12 cellular contexts compared by ENCODE assay signal in the genomic region with DNA sequence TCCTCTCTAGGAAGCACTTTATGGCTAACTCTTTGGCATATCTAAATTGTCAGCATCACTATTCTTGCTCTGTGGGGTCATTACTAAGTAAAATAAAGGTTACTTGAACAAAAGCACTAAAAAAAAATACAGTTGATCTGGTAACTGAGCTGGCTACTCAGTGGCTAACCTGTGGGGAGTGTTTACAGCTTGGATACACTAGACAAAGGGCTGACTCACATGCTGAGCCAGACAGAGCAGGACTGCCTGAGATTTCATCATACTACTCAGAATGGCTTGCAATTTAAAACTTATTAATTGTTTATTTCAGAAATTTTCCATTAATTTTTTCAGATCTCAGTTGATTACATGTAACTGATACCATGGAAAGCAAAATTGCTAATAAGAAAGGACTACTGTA.
DNase-seq lines count a peak whose midpoint lies in the region; ATAC-seq, FAIRE-seq and TF ChIP-seq lines count a peak whose summit lies in the region.
"Had no signal": no experiment of that assay in that cellular context is flagged by ENCODE, and none has a peak within 500 bp of the region (broad histone marks: within the 10 kb centered on the region; RNA-seq: fewer than 3 reads in every experiment).

No MANE protein-coding gene starts in this region.

- DNase-seq in EL (peak; percentile 0), NCI-H146 treated with DMSO at 0.1 percent for 48 hours (lab: John Stamatoyannopoulos, UW; ENCODE audit: unreplicated experiment) (peak; percentile 39), cardiac fibroblast (ENCODE audit: low read depth in 2 of 2) (peak; percentile 76 to 92), mesendoderm (peak; percentile 84), NOMO-1 treated with dmso at 0.1 percent for 144 hours (lab: John Stamatoyannopoulos, UW; ENCODE audit: unreplicated experiment) (no peak), frontal cortex (ENCODE audit: low spot score in 2 of 2) (no peak)
- DNase-seq in stimulated activated CD4-positive, alpha-beta T cell treated with anti-CD3 and anti-CD28 coated beads, Interleukin-4, amount 100 ng/mL, for 24 hours, result no peak
- DNase-seq: activated gamma-delta T cell, NCI-H1930 had no signal

- no peak overlapping the region for H3K4ac ChIP-seq in mesendoderm (ENCODE audit: low read depth, low read length)

- no peak overlapping the region for H2AK5ac ChIP-seq in mesendoderm (ENCODE audit: low read length)

- no peaks in the 10 kb centered on the region for H3K36me3 ChIP-seq in mesendoderm (ENCODE audit: control insufficient read depth, insufficient read depth, low read length)
- H3K36me3 ChIP-seq: esophagus muscularis mucosa had no signal

- H3K18ac ChIP-seq in mesendoderm (ENCODE audit: low read length), result no peak overlapping the region

- no peaks in the 10 kb centered on the region for H3K79me1 ChIP-seq in mesendoderm (ENCODE audit: low read length)

- no peak overlapping the region for H4K8ac ChIP-seq in mesendoderm (ENCODE audit: low read depth, low read length)

- H3K23ac ChIP-seq in mesendoderm (ENCODE audit: low read length), result no peak overlapping the region

- no peak overlapping the region for H3K9ac ChIP-seq in mesendoderm (ENCODE audit: low read length)

- FAIRE-seq in frontal cortex (lab: Jason Lieb, UNC), result no peak
- FAIRE-seq: G401.6 had no signal

- no peaks in the 10 kb centered on the region for H3K27me3 ChIP-seq in mesendoderm (ENCODE audit: insufficient read depth, low read length, poor library complexity)
- H3K27me3 ChIP-seq: esophagus muscularis mucosa had no signal

- H3K4me3 ChIP-seq in cardiac fibroblast (replicated peaks in 1 of 2; ENCODE audit: low read depth in 2 of 2, low read length in 2 of 2) (no peak overlapping the region), mesendoderm (ENCODE audit: low read length) (no peak overlapping the region)
- H3K4me3 ChIP-seq: esophagus muscularis mucosa had no signal

- H4K5ac ChIP-seq in mesendoderm (ENCODE audit: low read length), result no peak overlapping the region

- no peak for ATAC-seq in GM21825 (IDR thresholded peaks at IDR 0.05; ENCODE audit: unreplicated experiment)

- H3K56ac ChIP-seq in mesendoderm (ENCODE audit: low read length), result no peak overlapping the region

- H2BK5ac ChIP-seq in mesendoderm (ENCODE audit: low read length), result no peak overlapping the region

- H2BK15ac ChIP-seq in mesendoderm (replicated peaks; ENCODE audit: low read depth), result no peak overlapping the region

- no peaks in the 10 kb centered on the region for H3K79me2 ChIP-seq in mesendoderm (ENCODE audit: control insufficient read depth, insufficient read depth, low read length)

- no peak for TF ChIP-seq CTCF in cardiac fibroblast (IDR thresholded peaks at IDR 0.05; ENCODE audit: low read depth, low read length)

- no peak overlapping the region for H2BK120ac ChIP-seq in mesendoderm (ENCODE audit: low read depth, low read length)

- H3K27ac ChIP-seq in mesendoderm (ENCODE audit: low read depth, low read length), result no peak overlapping the region
- H3K27ac ChIP-seq: esophagus muscularis mucosa had no signal

- H3K4me1 ChIP-seq in mesendoderm (ENCODE audit: control insufficient read depth, low read depth, low read length), result no peaks in the 10 kb centered on the region
- H3K4me1 ChIP-seq: esophagus muscularis mucosa had no signal

- H3K4me2 ChIP-seq in mesendoderm (ENCODE audit: low read length), result no peak overlapping the region

Comparison
In these comparisons a context has a peak if more than half of its experiments do, and no peak if none do; other contexts are left out.
1. DNase-seq: peak in EL (single experiment), NCI-H146 treated with DMSO at 0.1 percent for 48 hours (single experiment), cardiac fibroblast (2 of 2) and mesendoderm (single experiment); none in stimulated activated CD4-positive, alpha-beta T cell treated with anti-CD3 and anti-CD28 coated beads, Interleukin-4, amount 100 ng/mL, for 24 hours (single experiment), NOMO-1 treated with dmso at 0.1 percent for 144 hours (single experiment) and frontal cortex (0 of 2).